Comparison of ENCODE assay signal across 11 cellular contexts in genomic region chr12:70891059-70891632, GRCh38. TPM values are rescaled to one million over a fixed set of nuclear protein-coding genes. Genes with fewer than 3 reads are reported as not detected.
"Had no signal": no experiment of that assay in that cellular context is flagged by ENCODE, and none has a peak within 500 bp of the region (broad histone marks: within the 10 kb centered on the region; RNA-seq: fewer than 3 reads in every experiment).

No MANE protein-coding gene starts in this region.

- H3K4me3 ChIP-seq: GM23248, HAP-1, K562 had no signal

- DNase-seq: GM23248, GOT3, H7, HFFc6, IMR-90, KG1 had no signal

- H3K4me1 ChIP-seq: HAP-1 had no signal

- H3K27ac Mint-ChIP-seq: HFFc6 had no signal

- H3K36me3 ChIP-seq: HAP-1 had no signal

- H3K9me3 ChIP-seq: HAP-1 had no signal

- H2AFZ ChIP-seq: GM23248 had no signal

- H3K9ac ChIP-seq: GM23248 had no signal

- H3K4me3 Mint-ChIP-seq: HFFc6 had no signal

- ATAC-seq: HCT116, HepG2, K562 had no signal

- H3K27ac ChIP-seq: GM23248, HL-60 had no signal

RNA-seq across cellular contexts. Expression of gene PTPRR, which starts 29.4 kb away (rescaled TPM):
- total RNA-seq: HepG2 had no signal
- polyA plus RNA-seq: HepG2 had no signal
